ENCODE assay signal across 20 cellular contexts in genomic region chr3:5583920-5584319, GRCh38.
DNase-seq lines count a peak whose midpoint lies in the region; ATAC-seq, FAIRE-seq and TF ChIP-seq lines count a peak whose summit lies in the region.
"Had no signal": no experiment of that assay in that cellular context is flagged by ENCODE, and none has a peak within 500 bp of the region (broad histone marks: within the 10 kb centered on the region; RNA-seq: fewer than 3 reads in every experiment).

No MANE protein-coding gene starts in this region.

- no peak overlapping the region for H2BK15ac ChIP-seq in mesenchymal stem cell (ENCODE audit: low read depth, poor library complexity, severe bottlenecking)

- no peak overlapping the region for H3K9ac ChIP-seq in mesenchymal stem cell (ENCODE audit: low read length)

- H2AK5ac ChIP-seq in mesenchymal stem cell (ENCODE audit: low read length, severe bottlenecking): no peak overlapping the region

- H3K23ac ChIP-seq in mesenchymal stem cell (ENCODE audit: low read length in 2 of 2): no peak overlapping the region

- DNase-seq in HT-29 (ENCODE audit: low spot score) (peak; percentile 1), left colon (peak in 1 of 2 donors; percentile 36), urothelium cell line (ENCODE audit: low spot score) (peak; percentile 13), NCI-H2171 (lab: John Stamatoyannopoulos, UW) (no peak), mesenchymal stem cell (no peak)
- DNase-seq: AML-193; C1 segment of cervical spinal cord; CD8-positive, alpha-beta memory T cell; MM.1S; NCI-H1092 treated with DMSO at 0.1 percent for 48 hours; NCI-H1436 treated with DMSO at 0.1 percent for 48 hours; NCI-H1930; NCI-H2227 treated with DMSO at 0.1 percent for 48 hours; NCI-H510A; Right ventricle myocardium superior had no signal

- no peak overlapping the region for H4K8ac ChIP-seq in mesenchymal stem cell (ENCODE audit: low read length)

- no peak overlapping the region for H3K4me3 ChIP-seq in mesenchymal stem cell (ENCODE audit: insufficient read depth in 1 of 2, low read depth in 1 of 2, low read length in 2 of 2)

- peak; percentile 22 for TF ChIP-seq CTCF in VCaP (conservative IDR thresholded peaks at IDR 0.05)

- FAIRE-seq in urothelium cell line (lab: Jason Lieb, UNC): no peak
- FAIRE-seq: G401.6, RCC 7860 had no signal

- H3K18ac ChIP-seq in mesenchymal stem cell (ENCODE audit: low read depth in 1 of 2, low read length in 2 of 2): no peak overlapping the region

- no peak overlapping the region for H3K4ac ChIP-seq in mesenchymal stem cell (ENCODE audit: low read depth in 1 of 2, low read length in 2 of 2)

- H2AFZ ChIP-seq in mesenchymal stem cell (ENCODE audit: low read depth, low read length): no peak overlapping the region

- H3K4me1 ChIP-seq in mesenchymal stem cell (ENCODE audit: control insufficient read depth, insufficient read depth, low read depth, low read length): no peaks in the 10 kb centered on the region

- no peaks in the 10 kb centered on the region for H3K36me3 ChIP-seq in mesenchymal stem cell (ENCODE audit: control insufficient read depth in 1 of 2, insufficient read depth in 2 of 2, low read depth in 1 of 2, low read length in 2 of 2)

- H3K79me1 ChIP-seq in mesenchymal stem cell (replicated peaks; ENCODE audit: low read length, poor library complexity, severe bottlenecking): no peaks in the 10 kb centered on the region

- ATAC-seq in left colon (peak; percentile 87), HG02588 (IDR thresholded peaks at IDR 0.05; ENCODE audit: unreplicated experiment) (no peak), GM18907 (IDR thresholded peaks at IDR 0.05; ENCODE audit: unreplicated experiment) (no peak)

- H3K27me3 ChIP-seq in mesenchymal stem cell (ENCODE audit: control insufficient read depth in 1 of 2, insufficient read depth in 1 of 2, low read length in 2 of 2): no peaks in the 10 kb centered on the region

- no peak overlapping the region for H4K91ac ChIP-seq in mesenchymal stem cell (ENCODE audit: low read length)

- intact Hi-C loops in left colon (cut with DNase I, micrococcal nuclease): no loop called here

- H3K27ac ChIP-seq in VCaP (no peak overlapping the region), mesenchymal stem cell (ENCODE audit: low read length, poor library complexity, severe bottlenecking) (no peak overlapping the region)

- no peak overlapping the region for H3K4me2 ChIP-seq in mesenchymal stem cell (ENCODE audit: low read length, poor library complexity, severe bottlenecking)

- no peak overlapping the region for H2BK12ac ChIP-seq in mesenchymal stem cell (ENCODE audit: low read length in 2 of 2)

- H2BK5ac ChIP-seq in mesenchymal stem cell (ENCODE audit: low read depth, low read length, poor library complexity, severe bottlenecking): no peak overlapping the region

- peaks cover 13% of the 10 kb centered on the region for H3K9me3 ChIP-seq in mesenchymal stem cell (ENCODE audit: control insufficient read depth, low read length)

- H3K14ac ChIP-seq in mesenchymal stem cell (ENCODE audit: low read length in 2 of 2): no peak overlapping the region

- 41% methylated on average over 4 of the region's 4 CpGs for WGBS in mesenchymal stem cell

- no peak overlapping the region for H2BK120ac ChIP-seq in mesenchymal stem cell (ENCODE audit: low read depth, low read length)

Comparison
In these comparisons a context has a peak if more than half of its experiments do, and no peak if none do; other contexts are left out.
1. DNase-seq: peak in HT-29 (single experiment) and urothelium cell line (single experiment); none in NCI-H2171 (single experiment) and mesenchymal stem cell (single experiment).